1 cellular context compared by ENCODE assay signal in genomic region chr6:98824163-98824906, GRCh38.
A peak's percentile ranks its signal among the peaks of the same experiment; 100 is the strongest.
TF ChIP-seq lines count a peak whose summit lies in the region.

No MANE protein-coding gene starts in this region.

TF ChIP-seq in HEK293, 187 proteins besides CTCF, POLR2A, EP300 and RAD21 (continued from another document):
- no peak for TF ChIP-seq ZSCAN5A (tag by site-specific recombination; IDR thresholded peaks at IDR 0.05)
- no peak for TF ChIP-seq ZNF37A (tag by site-specific recombination; IDR thresholded peaks at IDR 0.05)
- TF ChIP-seq ZNF549 (tag by site-specific recombination; IDR thresholded peaks at IDR 0.05) = no peak
- TF ChIP-seq ZNF214 (tag by site-specific recombination; IDR thresholded peaks at IDR 0.05; ENCODE audit: borderline replicate concordance) = no peak
- TF ChIP-seq ZNF324 (tag by site-specific recombination; IDR thresholded peaks at IDR 0.05) = no peak
- no peak for TF ChIP-seq ZNF530 (tag by site-specific recombination; IDR thresholded peaks at IDR 0.05; ENCODE audit: low read depth)
- no peak for TF ChIP-seq TSHZ1 (tag by site-specific recombination; IDR thresholded peaks at IDR 0.05; ENCODE audit: borderline replicate concordance)
- no peak for TF ChIP-seq ZNF362 (tag by site-specific recombination; IDR thresholded peaks at IDR 0.05)
- no peak for TF ChIP-seq ZNF555 (tag by site-specific recombination; conservative IDR thresholded peaks at IDR 0.05)
- no peak for TF ChIP-seq GLI4 (tag by site-specific recombination; IDR thresholded peaks at IDR 0.05)
- TF ChIP-seq ZSCAN23 (tag by site-specific recombination; IDR thresholded peaks at IDR 0.05) = no peak
- TF ChIP-seq MEIS1 (CRISPR knock-in tag; IDR thresholded peaks at IDR 0.05; ENCODE audit: borderline replicate concordance) = no peak
- no peak for TF ChIP-seq ZNF529 (tag by site-specific recombination; IDR thresholded peaks at IDR 0.05; ENCODE audit: insufficient replicate concordance)
- no peak; the same call in none of the 2 replicates for TF ChIP-seq ZNF24 (tag by site-specific recombination; IDR thresholded peaks at IDR 0.05)
- no peak for TF ChIP-seq ZNF423 (tag by site-specific recombination; IDR thresholded peaks at IDR 0.05)
- TF ChIP-seq GLIS2 (tag by site-specific recombination; IDR thresholded peaks at IDR 0.05) = peak; percentile 46
- no peak for TF ChIP-seq OVOL3 (tag by site-specific recombination; IDR thresholded peaks at IDR 0.05)
- no peak for TF ChIP-seq MYNN (tag by site-specific recombination; IDR thresholded peaks at IDR 0.05; ENCODE audit: borderline replicate concordance)
- TF ChIP-seq ZNF707 (tag by site-specific recombination; IDR thresholded peaks at IDR 0.05) = no peak
- no peak for TF ChIP-seq ZNF610 (tag by site-specific recombination; IDR thresholded peaks at IDR 0.05; ENCODE audit: borderline replicate concordance)
- no peak for TF ChIP-seq ZBTB48 (tag by site-specific recombination; IDR thresholded peaks at IDR 0.05)
- TF ChIP-seq PRDM6 (tag by site-specific recombination; IDR thresholded peaks at IDR 0.05) = no peak
- TF ChIP-seq ZFP41 (tag by site-specific recombination; IDR thresholded peaks at IDR 0.05; ENCODE audit: borderline replicate concordance) = no peak
- TF ChIP-seq, protein P1, sequence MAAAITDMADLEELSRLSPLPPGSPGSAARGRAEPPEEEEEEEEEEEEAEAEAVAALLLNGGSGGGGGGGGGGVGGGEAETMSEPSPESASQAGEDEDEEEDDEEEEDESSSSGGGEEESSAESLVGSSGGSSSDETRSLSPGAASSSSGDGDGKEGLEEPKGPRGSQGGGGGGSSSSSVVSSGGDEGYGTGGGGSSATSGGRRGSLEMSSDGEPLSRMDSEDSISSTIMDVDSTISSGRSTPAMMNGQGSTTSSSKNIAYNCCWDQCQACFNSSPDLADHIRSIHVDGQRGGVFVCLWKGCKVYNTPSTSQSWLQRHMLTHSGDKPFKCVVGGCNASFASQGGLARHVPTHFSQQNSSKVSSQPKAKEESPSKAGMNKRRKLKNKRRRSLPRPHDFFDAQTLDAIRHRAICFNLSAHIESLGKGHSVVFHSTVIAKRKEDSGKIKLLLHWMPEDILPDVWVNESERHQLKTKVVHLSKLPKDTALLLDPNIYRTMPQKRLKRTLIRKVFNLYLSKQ (tag by site-specific recombination; IDR thresholded peaks at IDR 0.05; ENCODE audit: borderline replicate concordance) = no peak
- no peak for TF ChIP-seq BCL6B (tag by site-specific recombination; IDR thresholded peaks at IDR 0.05)
- no peak for TF ChIP-seq KLF1 (tag by site-specific recombination; IDR thresholded peaks at IDR 0.05)
- no peak for TF ChIP-seq ZNF623 (tag by site-specific recombination; IDR thresholded peaks at IDR 0.05)
- 0 out of 2 replicates have a peak, but pooled peaks have one; percentile 9 for TF ChIP-seq ZSCAN30 (tag by site-specific recombination; IDR thresholded peaks at IDR 0.05)
- no peak for TF ChIP-seq GLIS1 (tag by site-specific recombination; IDR thresholded peaks at IDR 0.05)
- TF ChIP-seq ZNF629 (tag by site-specific recombination; IDR thresholded peaks at IDR 0.05) = no peak
- TF ChIP-seq, protein P2, sequence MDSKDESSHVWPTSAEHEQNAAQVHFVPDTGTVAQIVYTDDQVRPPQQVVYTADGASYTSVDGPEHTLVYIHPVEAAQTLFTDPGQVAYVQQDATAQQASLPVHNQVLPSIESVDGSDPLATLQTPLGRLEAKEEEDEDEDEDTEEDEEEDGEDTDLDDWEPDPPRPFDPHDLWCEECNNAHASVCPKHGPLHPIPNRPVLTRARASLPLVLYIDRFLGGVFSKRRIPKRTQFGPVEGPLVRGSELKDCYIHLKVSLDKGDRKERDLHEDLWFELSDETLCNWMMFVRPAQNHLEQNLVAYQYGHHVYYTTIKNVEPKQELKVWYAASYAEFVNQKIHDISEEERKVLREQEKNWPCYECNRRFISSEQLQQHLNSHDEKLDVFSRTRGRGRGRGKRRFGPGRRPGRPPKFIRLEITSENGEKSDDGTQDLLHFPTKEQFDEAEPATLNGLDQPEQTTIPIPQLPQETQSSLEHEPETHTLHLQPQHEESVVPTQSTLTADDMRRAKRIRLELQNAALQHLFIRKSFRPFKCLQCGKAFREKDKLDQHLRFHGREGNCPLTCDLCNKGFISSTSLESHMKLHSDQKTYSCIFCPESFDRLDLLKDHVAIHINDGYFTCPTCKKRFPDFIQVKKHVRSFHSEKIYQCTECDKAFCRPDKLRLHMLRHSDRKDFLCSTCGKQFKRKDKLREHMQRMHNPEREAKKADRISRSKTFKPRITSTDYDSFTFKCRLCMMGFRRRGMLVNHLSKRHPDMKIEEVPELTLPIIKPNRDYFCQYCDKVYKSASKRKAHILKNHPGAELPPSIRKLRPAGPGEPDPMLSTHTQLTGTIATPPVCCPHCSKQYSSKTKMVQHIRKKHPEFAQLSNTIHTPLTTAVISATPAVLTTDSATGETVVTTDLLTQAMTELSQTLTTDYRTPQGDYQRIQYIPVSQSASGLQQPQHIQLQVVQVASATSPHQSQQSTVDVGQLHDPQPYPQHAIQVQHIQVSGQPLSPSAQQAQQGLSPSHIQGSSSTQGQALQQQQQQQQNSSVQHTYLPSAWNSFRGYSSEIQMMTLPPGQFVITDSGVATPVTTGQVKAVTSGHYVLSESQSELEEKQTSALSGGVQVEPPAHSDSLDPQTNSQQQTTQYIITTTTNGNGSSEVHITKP (tag by site-specific recombination; IDR thresholded peaks at IDR 0.05) = peak; percentile 81
- no peak for TF ChIP-seq ZNF830 (tag by site-specific recombination; IDR thresholded peaks at IDR 0.05; ENCODE audit: low read depth)
- no peak for TF ChIP-seq ZNF404 (tag by site-specific recombination; IDR thresholded peaks at IDR 0.05)
- no peak for TF ChIP-seq ZNF658 (tag by site-specific recombination; IDR thresholded peaks at IDR 0.05)
- TF ChIP-seq ZNF114 (tag by site-specific recombination; IDR thresholded peaks at IDR 0.05) = no peak
- TF ChIP-seq, protein P3, sequence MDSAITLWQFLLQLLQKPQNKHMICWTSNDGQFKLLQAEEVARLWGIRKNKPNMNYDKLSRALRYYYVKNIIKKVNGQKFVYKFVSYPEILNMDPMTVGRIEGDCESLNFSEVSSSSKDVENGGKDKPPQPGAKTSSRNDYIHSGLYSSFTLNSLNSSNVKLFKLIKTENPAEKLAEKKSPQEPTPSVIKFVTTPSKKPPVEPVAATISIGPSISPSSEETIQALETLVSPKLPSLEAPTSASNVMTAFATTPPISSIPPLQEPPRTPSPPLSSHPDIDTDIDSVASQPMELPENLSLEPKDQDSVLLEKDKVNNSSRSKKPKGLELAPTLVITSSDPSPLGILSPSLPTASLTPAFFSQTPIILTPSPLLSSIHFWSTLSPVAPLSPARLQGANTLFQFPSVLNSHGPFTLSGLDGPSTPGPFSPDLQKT (IDR thresholded peaks at IDR 0.05; ENCODE audit: borderline replicate concordance, low read depth, low read length) = no peak
- TF ChIP-seq ZNF473 (tag by site-specific recombination; IDR thresholded peaks at IDR 0.05) = no peak
- TF ChIP-seq ZSCAN16 (tag by site-specific recombination; IDR thresholded peaks at IDR 0.05) = no peak
- TF ChIP-seq ZIC2 (tag by site-specific recombination; IDR thresholded peaks at IDR 0.05) = peak; percentile 48
- TF ChIP-seq ZNF169 (tag by site-specific recombination; IDR thresholded peaks at IDR 0.05) = no peak
